25 cellular contexts compared by ENCODE assay signal in the genomic region with DNA sequence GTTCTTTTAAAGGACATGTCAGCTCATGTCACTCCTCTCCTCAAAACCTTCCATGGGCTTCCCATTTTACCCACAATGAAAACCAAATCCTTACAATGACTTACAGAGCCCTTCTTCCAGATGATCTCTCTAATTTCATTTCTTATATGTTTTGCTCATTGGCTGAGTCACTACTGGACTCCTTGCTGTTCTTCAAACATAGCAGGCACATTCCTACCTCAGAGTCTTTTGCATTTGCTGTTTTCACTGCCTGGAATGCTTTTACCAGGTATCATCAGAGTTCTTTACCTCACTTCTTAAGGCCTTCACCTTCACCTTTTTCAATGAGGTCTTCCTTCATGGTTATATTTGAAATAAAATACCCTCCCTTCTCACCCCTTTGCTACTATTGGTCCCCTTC. TPM values are rescaled to one million over a fixed set of nuclear protein-coding genes. Genes with fewer than 3 reads are reported as not detected.
DNase-seq lines count a peak whose midpoint lies in the region; ATAC-seq and TF ChIP-seq lines count a peak whose summit lies in the region.
"Had no signal": no experiment of that assay in that cellular context is flagged by ENCODE, and none has a peak within 500 bp of the region (broad histone marks: within the 10 kb centered on the region; RNA-seq: fewer than 3 reads in every experiment).

No MANE protein-coding gene starts in this region.

- no peak overlapping the region for H3K4me3 ChIP-seq in astrocyte of the cerebellum (ENCODE audit: low read depth, low read length)
- H3K4me3 ChIP-seq: lung, spleen, tibial nerve had no signal

- no peak for TF ChIP-seq CTCF in astrocyte of the cerebellum (IDR thresholded peaks at IDR 0.05; ENCODE audit: low read depth, low read length, missing control alignments)

- peak; percentile 3 for DNase-seq in AG08396 (ENCODE audit: low spot score)
- DNase-seq in HT1080 (ENCODE audit: low read depth), result peak; percentile 10
- DNase-seq in astrocyte of the cerebellum (ENCODE audit: low read depth), result peak; percentile 11
- DNase-seq in iPS-NIHi7 (ENCODE audit: extremely low spot score), result peak; percentile 15
- DNase-seq in DMS 273 treated with DMSO at 0.1 percent for 48 hours (lab: John Stamatoyannopoulos, UW), result no peak
- DNase-seq: activated CD4-positive, alpha-beta T cell treated with anti-CD3 and anti-CD28 coated beads, Interleukin-2, amount 10 ng/mL, durations not matched to agents 7 days and 5 days; activated CD8-positive, alpha-beta memory T cell treated with anti-CD3 and anti-CD28 coated beads, Interleukin-2, amount 10 ng/mL, durations not matched to agents 7 days and 5 days; activated naive CD4-positive, alpha-beta T cell treated with anti-CD3 and anti-CD28 coated beads, Interleukin-2, amount 10 ng/mL, durations not matched to agents 7 days and 5 days; activated T-cell treated with anti-CD3 and anti-CD28 coated beads, Interleukin-2, amount 50 U/mL, for 72 hours; CD4-positive, CD25-positive, alpha-beta regulatory T cell; NCI-H1105; NCI-H187 treated with DMSO at 0.1 percent for 48 hours; NCI-H69; nephron progenitor cell; right cardiac atrium; SHP77; spleen; WERI-Rb-1 had no signal

- ATAC-seq in HG03159 (IDR thresholded peaks at IDR 0.05; ENCODE audit: unreplicated experiment), result no peak
- no peak for ATAC-seq in GM21526 (IDR thresholded peaks at IDR 0.05; ENCODE audit: low FRiP score, unreplicated experiment)
- ATAC-seq in HG03565 (IDR thresholded peaks at IDR 0.05; ENCODE audit: unreplicated experiment), result no peak
- ATAC-seq: activated CD8-positive, alpha-beta memory T cell treated with anti-CD3 and anti-CD28 coated beads, Interleukin-2, amount 10 ng/mL, durations not matched to agents 7 days and 5 days; activated T-cell treated with anti-CD3 and anti-CD28 coated beads, Interleukin-2, amount 50 U/mL, for 72 hours; HCT116; Panc1; right cardiac atrium had no signal

- in situ Hi-C loops in astrocyte of the cerebellum (cut with HindIII; ENCODE audit: low sequenced_read_pairs), result no loop called here

RNA-seq across cellular contexts. Expression of a gene that starts 57.3 kb away (rescaled TPM):
- 61.5 and 66.2 TPM in 2 replicates for total RNA-seq in HT1080 (2014; rRNA removed; shearing (Covaris generic))
- 41.2 and 51.0 TPM in 2 replicates for polyA plus RNA-seq in HT1080 (2015; cell fraction: cytosol; rRNA removed)
- 46.4 and 57.3 TPM in 2 replicates for polyA plus RNA-seq in HT1080 (2015; cell fraction: nucleus; rRNA removed)
